ENCODE assay signal across 25 cellular contexts in genomic region chr2:237170017-237170416, GRCh38.
A peak's percentile ranks its signal among the peaks of the same experiment; 100 is the strongest.
DNase-seq lines count a peak whose midpoint lies in the region; ATAC-seq and TF ChIP-seq lines count a peak whose summit lies in the region.
"Had no signal": no experiment of that assay in that cellular context is flagged by ENCODE, and none has a peak within 500 bp of the region (broad histone marks: within the 10 kb centered on the region; RNA-seq: fewer than 3 reads in every experiment).

No MANE protein-coding gene starts in this region.

- H2AFZ ChIP-seq in ACC112 (ENCODE audit: low read length, unreplicated experiment): no peak overlapping the region

- H3K36me3 ChIP-seq in ACC112 (ENCODE audit: insufficient read depth, low read length): peaks cover 12% of the 10 kb centered on the region
- H3K36me3 ChIP-seq: BE2C, cardiac muscle cell, esophagus muscularis mucosa had no signal

- DNase-seq in HFF-Myc (ENCODE audit: extremely low read depth, low read depth) (peak; percentile 90), fibroblast of the aortic adventitia (ENCODE audit: low read depth) (peak; percentile 76), osteocyte (ENCODE audit: extremely low spot score, unreplicated experiment) (no peak)
- DNase-seq: activated CD4-positive, alpha-beta memory T cell treated with anti-CD3 and anti-CD28 coated beads, Interleukin-2, amount 10 ng/mL, durations not matched to agents 7 days and 5 days; activated CD8-positive, alpha-beta memory T cell treated with anti-CD3 and anti-CD28 coated beads, Interleukin-2, amount 50 U/mL, for 48 hours; aorta; BE2C; DMS153; H9; NCI-H1417; NCI-H446 treated with DMSO at 0.1 percent for 48 hours; posterior cingulate gyrus; stimulated activated naive CD4-positive, alpha-beta T cell treated with Interleukin-2 at 50 U/mL for 16 hours; T-helper 17 cell had no signal

- H3K4me3 Mint-ChIP-seq in osteocyte (ENCODE audit: unreplicated experiment): no peak overlapping the region
- no peak overlapping the region for H3K4me3 Mint-ChIP-seq in stimulated activated memory B cell treated with anti-CD40 and anti-IgM and Interleukin-4, amounts not matched to agents 10 μg/mL and 1 μg/mL and 100 μg/mL, for 72 hours
- H3K4me3 Mint-ChIP-seq: activated CD4-positive, alpha-beta memory T cell treated with anti-CD3 and anti-CD28 coated beads, Interleukin-2, amount 10 ng/mL, durations not matched to agents 7 days and 5 days; activated naive CD4-positive, alpha-beta T cell treated with anti-CD3 and anti-CD28 coated beads, Interleukin-2, amount 50 U/mL, for 24 hours; H9; T-helper 17 cell had no signal

- peaks cover 22% of the 10 kb centered on the region for H3K4me1 ChIP-seq in ACC112 (ENCODE audit: control insufficient read depth, insufficient read depth, low read length, unreplicated experiment)
- H3K4me1 ChIP-seq: BE2C had no signal

- peaks cover 37% of the 10 kb centered on the region for H3K4me1 Mint-ChIP-seq in osteocyte (ENCODE audit: unreplicated experiment)
- H3K4me1 Mint-ChIP-seq in stimulated activated memory B cell treated with anti-CD40 and anti-IgM and Interleukin-4, amounts not matched to agents 10 μg/mL and 1 μg/mL and 100 μg/mL, for 72 hours: no peaks in the 10 kb centered on the region
- H3K4me1 Mint-ChIP-seq: activated CD4-positive, alpha-beta memory T cell treated with anti-CD3 and anti-CD28 coated beads, Interleukin-2, amount 10 ng/mL, durations not matched to agents 7 days and 5 days; activated naive CD4-positive, alpha-beta T cell treated with anti-CD3 and anti-CD28 coated beads, Interleukin-2, amount 50 U/mL, for 24 hours; T-helper 17 cell had no signal

- H3K36me3 Mint-ChIP-seq in osteocyte (ENCODE audit: unreplicated experiment): peaks cover 8% of the 10 kb centered on the region
- no peaks in the 10 kb centered on the region for H3K36me3 Mint-ChIP-seq in stimulated activated memory B cell treated with anti-CD40 and anti-IgM and Interleukin-4, amounts not matched to agents 10 μg/mL and 1 μg/mL and 100 μg/mL, for 72 hours

- H3K79me2 ChIP-seq in ACC112 (ENCODE audit: control insufficient read depth, insufficient read depth, low read length, unreplicated experiment): no peaks in the 10 kb centered on the region

- ATAC-seq in HG02852 (IDR thresholded peaks at IDR 0.05; ENCODE audit: unreplicated experiment): no peak
- ATAC-seq in GM19324 (IDR thresholded peaks at IDR 0.05; ENCODE audit: low FRiP score, unreplicated experiment): no peak
- ATAC-seq in stimulated activated memory B cell treated with anti-CD40 and anti-IgM and Interleukin-4, amounts not matched to agents 10 μg/mL and 1 μg/mL and 100 μg/mL, for 72 hours: no peak
- ATAC-seq in HG03521 (IDR thresholded peaks at IDR 0.05; ENCODE audit: unreplicated experiment): no peak
- ATAC-seq: activated CD4-positive, CD25-positive, alpha-beta regulatory T cell treated with anti-CD3 and anti-CD28 coated beads, Interleukin-2, amount 50 U/mL, for 24 hours; SK-N-SH treated with all-trans-retinoic acid at 6 μM for 48 hours; T-helper 17 cell had no signal

- peak overlapping the region; percentile 20 for H3K27ac Mint-ChIP-seq in osteocyte (ENCODE audit: unreplicated experiment)
- H3K27ac Mint-ChIP-seq in stimulated activated memory B cell treated with anti-CD40 and anti-IgM and Interleukin-4, amounts not matched to agents 10 μg/mL and 1 μg/mL and 100 μg/mL, for 72 hours: no peak overlapping the region
- H3K27ac Mint-ChIP-seq: activated CD4-positive, alpha-beta memory T cell treated with anti-CD3 and anti-CD28 coated beads, Interleukin-2, amount 10 ng/mL, durations not matched to agents 7 days and 5 days; activated naive CD4-positive, alpha-beta T cell treated with anti-CD3 and anti-CD28 coated beads, Interleukin-2, amount 50 U/mL, for 24 hours; H9; T-helper 17 cell had no signal

- no peaks in the 10 kb centered on the region for H3K27me3 ChIP-seq in ACC112 (ENCODE audit: insufficient read depth, low read length)
- H3K27me3 ChIP-seq: BE2C, cardiac muscle cell, esophagus muscularis mucosa had no signal

- peaks cover 9% of the 10 kb centered on the region for H3K9me3 Mint-ChIP-seq in osteocyte (ENCODE audit: unreplicated experiment)
- H3K9me3 Mint-ChIP-seq in stimulated activated memory B cell treated with anti-CD40 and anti-IgM and Interleukin-4, amounts not matched to agents 10 μg/mL and 1 μg/mL and 100 μg/mL, for 72 hours: peaks cover 23% of the 10 kb centered on the region
- H3K9me3 Mint-ChIP-seq: activated naive CD4-positive, alpha-beta T cell treated with anti-CD3 and anti-CD28 coated beads, Interleukin-2, amount 50 U/mL, for 24 hours had no signal

- H3K4me3 ChIP-seq in ACC112 (ENCODE audit: low read depth, low read length): no peak overlapping the region
- H3K4me3 ChIP-seq in HFF-Myc (replicated peaks; ENCODE audit: low read depth, low read length): no peak overlapping the region
- H3K4me3 ChIP-seq in fibroblast of the aortic adventitia (ENCODE audit: low read depth, low read length): no peak overlapping the region
- H3K4me3 ChIP-seq: cardiac muscle cell, esophagus muscularis mucosa had no signal

- no peak for TF ChIP-seq CTCF in HFF-Myc (IDR thresholded peaks at IDR 0.05; ENCODE audit: low read depth, low read length, missing control alignments)
- no peak for TF ChIP-seq CTCF in fibroblast of the aortic adventitia (IDR thresholded peaks at IDR 0.05; ENCODE audit: insufficient read depth, low read length)
- TF ChIP-seq CTCF in osteocyte (IDR thresholded peaks at IDR 0.05): no peak

- H3K27me3 Mint-ChIP-seq in osteocyte (ENCODE audit: unreplicated experiment): no peaks in the 10 kb centered on the region
- H3K27me3 Mint-ChIP-seq in stimulated activated memory B cell treated with anti-CD40 and anti-IgM and Interleukin-4, amounts not matched to agents 10 μg/mL and 1 μg/mL and 100 μg/mL, for 72 hours: peaks cover 37% of the 10 kb centered on the region

- H3K27ac ChIP-seq in ACC112 (ENCODE audit: low read depth, low read length): 0 out of 2 replicates have a peak overlapping the region, but pooled peaks have one; percentile 91
- H3K27ac ChIP-seq: cardiac muscle cell, KMS-11 had no signal
